ENCODE assay signal across 10 cellular contexts in genomic region chr2:85525029-85525428, GRCh38. TPM values are rescaled to one million over a fixed set of nuclear protein-coding genes. Genes with fewer than 3 reads are reported as not detected.
A peak's percentile ranks its signal among the peaks of the same experiment; 100 is the strongest.
DNase-seq lines count a peak whose midpoint lies in the region; ATAC-seq and TF ChIP-seq lines count a peak whose summit lies in the region.
"Had no signal": no experiment of that assay in that cellular context is flagged by ENCODE, and none has a peak within 500 bp of the region (broad histone marks: within the 10 kb centered on the region; RNA-seq: fewer than 3 reads in every experiment).

No MANE protein-coding gene starts in this region.

- H3K27ac ChIP-seq in PC-9, result no peak overlapping the region
- peak overlapping the region; percentile 78 for H3K27ac ChIP-seq in substantia nigra (ENCODE audit: low read depth, low read length, poor library complexity, severe bottlenecking)

- H3K9me2 ChIP-seq in PC-9 (ENCODE audit: insufficient read depth), result no peaks in the 10 kb centered on the region

- peak overlapping the region; percentile 26 for H3K4me3 Mint-ChIP-seq in glutamatergic neuron (ENCODE audit: unreplicated experiment)
- H3K4me3 Mint-ChIP-seq: activated naive CD4-positive, alpha-beta T cell treated with anti-CD3 and anti-CD28 coated beads, Interleukin-2, amount 50 U/mL, for 24 hours; HFFc6 had no signal

- H2AFZ ChIP-seq in PC-9, result no peak overlapping the region

- no peaks in the 10 kb centered on the region for H3K36me3 Mint-ChIP-seq in glutamatergic neuron (ENCODE audit: unreplicated experiment)
- H3K36me3 Mint-ChIP-seq: activated naive CD4-positive, alpha-beta T cell treated with anti-CD3 and anti-CD28 coated beads, Interleukin-2, amount 50 U/mL, for 24 hours had no signal

- BruUV-seq in PC-9 (replicated peaks; lab: Mats Ljungman, UMichigan), result no TSS peak

- no peaks in the 10 kb centered on the region for H4K20me1 ChIP-seq in PC-9 (ENCODE audit: insufficient read depth)

- POLR2A ChIA-PET in PC-9 (lab: Charles Lee; ENCODE audit: unreplicated experiment), result interaction anchor here (0.7 kb wide), 1 partner anchor 14 kb away, joined by 12 read pairs; no protein-coding TSS in a partner anchor

- H3K27ac Mint-ChIP-seq in glutamatergic neuron (ENCODE audit: unreplicated experiment), result no peak overlapping the region
- H3K27ac Mint-ChIP-seq: activated naive CD4-positive, alpha-beta T cell treated with anti-CD3 and anti-CD28 coated beads, Interleukin-2, amount 50 U/mL, for 24 hours; HFFc6 had no signal

- peaks cover 5% of the 10 kb centered on the region for H3K27me3 Mint-ChIP-seq in glutamatergic neuron (ENCODE audit: unreplicated experiment)

- no peaks in the 10 kb centered on the region for H3K36me3 ChIP-seq in PC-9 (ENCODE audit: low read depth)

- H3K4me1 Mint-ChIP-seq in glutamatergic neuron (ENCODE audit: low read depth, unreplicated experiment), result peaks cover 11% of the 10 kb centered on the region

- TF ChIP-seq CTCF in PC-9 (conservative IDR thresholded peaks at IDR 0.05) (no peak), glutamatergic neuron (IDR thresholded peaks at IDR 0.05; ENCODE audit: partially characterized antibody, unreplicated experiment) (no peak)

- no peaks in the 10 kb centered on the region for H3K79me2 ChIP-seq in PC-9 (ENCODE audit: low read depth)

- H3K9me3 Mint-ChIP-seq in glutamatergic neuron (ENCODE audit: unreplicated experiment), result no peaks in the 10 kb centered on the region
- H3K9me3 Mint-ChIP-seq: activated naive CD4-positive, alpha-beta T cell treated with anti-CD3 and anti-CD28 coated beads, Interleukin-2, amount 50 U/mL, for 24 hours; HFFc6 had no signal

- intact Hi-C loops in PC-9 (cut with micrococcal nuclease; ENCODE audit: unreplicated experiment), result no loop called here

- H3K4me1 ChIP-seq in PC-9 (replicated peaks; ENCODE audit: insufficient read depth), result peaks cover 17% of the 10 kb centered on the region

- no peaks in the 10 kb centered on the region for H3K9me3 ChIP-seq in PC-9 (ENCODE audit: insufficient read depth, low read depth)

- no peak overlapping the region for H3K4me3 ChIP-seq in PC-9

- H3K4me2 ChIP-seq in PC-9, result peak overlapping the region; percentile 24

- DNase-seq in PC-9, result no peak
- DNase-seq in glutamatergic neuron, result no peak
- DNase-seq in substantia nigra (lab: John Stamatoyannopoulos, UW), result no peak
- DNase-seq in NCI-H2029 treated with DMSO at 0.1 percent for 48 hours (lab: John Stamatoyannopoulos, UW), result no peak
- DNase-seq: HFFc6, NCI-H1105 treated with DMSO at 0.1 percent for 48 hours, NCI-H510A had no signal

- no peaks in the 10 kb centered on the region for H3K27me3 ChIP-seq in PC-9 (ENCODE audit: insufficient read depth, low read depth)

- no peak for ATAC-seq in GM21786 (IDR thresholded peaks at IDR 0.05; ENCODE audit: unreplicated experiment)
- no peak for ATAC-seq in HG02970 (IDR thresholded peaks at IDR 0.05; ENCODE audit: low FRiP score, unreplicated experiment)

- H3F3A ChIP-seq in PC-9 (ENCODE audit: insufficient read depth, low read depth), result peaks cover 6% of the 10 kb centered on the region

- CTCF ChIA-PET in PC-9 (lab: Charles Lee), result no interaction called here

RNA-seq across cellular contexts. Expression of gene MAT2A, which starts 13.9 kb away (rescaled TPM):
- 169 and 206 TPM in 2 replicates for total RNA-seq in PC-9 (2021)
- 302 TPM for total RNA-seq in glutamatergic neuron (ENCODE audit: unreplicated experiment)

RNA-seq across cellular contexts. Expression of gene GGCX, which starts 36.3 kb away (rescaled TPM):
- total RNA-seq in PC-9 (2021) (30.2 and 30.6 TPM in 2 replicates), glutamatergic neuron (ENCODE audit: unreplicated experiment) (49.6 TPM)

RNA-seq across cellular contexts. Expression of gene VAMP8, which starts 52.4 kb away (rescaled TPM):
- 91.9 and 124 TPM in 2 replicates for total RNA-seq in PC-9 (2021)
- 0.78 TPM for total RNA-seq in glutamatergic neuron (ENCODE audit: unreplicated experiment)

RNA-seq across cellular contexts. Expression of gene VAMP5, which starts 59.2 kb away (rescaled TPM):
- total RNA-seq in PC-9 (2021), result 7.2 and 7.4 TPM in 2 replicates
- 1.4 TPM for total RNA-seq in glutamatergic neuron (ENCODE audit: unreplicated experiment)

Comparison
In these comparisons a context has a peak if more than half of its experiments do, and no peak if none do; other contexts are left out.
1. RNA of gene VAMP8, which starts 52.4 kb away (total RNA-seq): 91.9 to 124 TPM in PC-9; 0.78 TPM in glutamatergic neuron (single experiment); every median in the first group is over 10 times any median in the second.